1 cellular context compared by ENCODE assay signal in genomic region chr12:98137278-98137677, GRCh38.
TF ChIP-seq lines count a peak whose summit lies in the region.

No MANE protein-coding gene starts in this region.

TF ChIP-seq in WTC11, 78 proteins besides CTCF, POLR2A, EP300 and RAD21 (continued from another document):
- TF ChIP-seq, protein P1, sequence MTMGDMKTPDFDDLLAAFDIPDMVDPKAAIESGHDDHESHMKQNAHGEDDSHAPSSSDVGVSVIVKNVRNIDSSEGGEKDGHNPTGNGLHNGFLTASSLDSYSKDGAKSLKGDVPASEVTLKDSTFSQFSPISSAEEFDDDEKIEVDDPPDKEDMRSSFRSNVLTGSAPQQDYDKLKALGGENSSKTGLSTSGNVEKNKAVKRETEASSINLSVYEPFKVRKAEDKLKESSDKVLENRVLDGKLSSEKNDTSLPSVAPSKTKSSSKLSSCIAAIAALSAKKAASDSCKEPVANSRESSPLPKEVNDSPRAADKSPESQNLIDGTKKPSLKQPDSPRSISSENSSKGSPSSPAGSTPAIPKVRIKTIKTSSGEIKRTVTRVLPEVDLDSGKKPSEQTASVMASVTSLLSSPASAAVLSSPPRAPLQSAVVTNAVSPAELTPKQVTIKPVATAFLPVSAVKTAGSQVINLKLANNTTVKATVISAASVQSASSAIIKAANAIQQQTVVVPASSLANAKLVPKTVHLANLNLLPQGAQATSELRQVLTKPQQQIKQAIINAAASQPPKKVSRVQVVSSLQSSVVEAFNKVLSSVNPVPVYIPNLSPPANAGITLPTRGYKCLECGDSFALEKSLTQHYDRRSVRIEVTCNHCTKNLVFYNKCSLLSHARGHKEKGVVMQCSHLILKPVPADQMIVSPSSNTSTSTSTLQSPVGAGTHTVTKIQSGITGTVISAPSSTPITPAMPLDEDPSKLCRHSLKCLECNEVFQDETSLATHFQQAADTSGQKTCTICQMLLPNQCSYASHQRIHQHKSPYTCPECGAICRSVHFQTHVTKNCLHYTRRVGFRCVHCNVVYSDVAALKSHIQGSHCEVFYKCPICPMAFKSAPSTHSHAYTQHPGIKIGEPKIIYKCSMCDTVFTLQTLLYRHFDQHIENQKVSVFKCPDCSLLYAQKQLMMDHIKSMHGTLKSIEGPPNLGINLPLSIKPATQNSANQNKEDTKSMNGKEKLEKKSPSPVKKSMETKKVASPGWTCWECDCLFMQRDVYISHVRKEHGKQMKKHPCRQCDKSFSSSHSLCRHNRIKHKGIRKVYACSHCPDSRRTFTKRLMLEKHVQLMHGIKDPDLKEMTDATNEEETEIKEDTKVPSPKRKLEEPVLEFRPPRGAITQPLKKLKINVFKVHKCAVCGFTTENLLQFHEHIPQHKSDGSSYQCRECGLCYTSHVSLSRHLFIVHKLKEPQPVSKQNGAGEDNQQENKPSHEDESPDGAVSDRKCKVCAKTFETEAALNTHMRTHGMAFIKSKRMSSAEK (CRISPR knock-in tag; IDR thresholded peaks at IDR 0.05; ENCODE audit: borderline replicate concordance), result no peak
- TF ChIP-seq MXD4 (CRISPR knock-in tag; IDR thresholded peaks at IDR 0.05; ENCODE audit: borderline replicate concordance), result no peak
- TF ChIP-seq, protein P2, sequence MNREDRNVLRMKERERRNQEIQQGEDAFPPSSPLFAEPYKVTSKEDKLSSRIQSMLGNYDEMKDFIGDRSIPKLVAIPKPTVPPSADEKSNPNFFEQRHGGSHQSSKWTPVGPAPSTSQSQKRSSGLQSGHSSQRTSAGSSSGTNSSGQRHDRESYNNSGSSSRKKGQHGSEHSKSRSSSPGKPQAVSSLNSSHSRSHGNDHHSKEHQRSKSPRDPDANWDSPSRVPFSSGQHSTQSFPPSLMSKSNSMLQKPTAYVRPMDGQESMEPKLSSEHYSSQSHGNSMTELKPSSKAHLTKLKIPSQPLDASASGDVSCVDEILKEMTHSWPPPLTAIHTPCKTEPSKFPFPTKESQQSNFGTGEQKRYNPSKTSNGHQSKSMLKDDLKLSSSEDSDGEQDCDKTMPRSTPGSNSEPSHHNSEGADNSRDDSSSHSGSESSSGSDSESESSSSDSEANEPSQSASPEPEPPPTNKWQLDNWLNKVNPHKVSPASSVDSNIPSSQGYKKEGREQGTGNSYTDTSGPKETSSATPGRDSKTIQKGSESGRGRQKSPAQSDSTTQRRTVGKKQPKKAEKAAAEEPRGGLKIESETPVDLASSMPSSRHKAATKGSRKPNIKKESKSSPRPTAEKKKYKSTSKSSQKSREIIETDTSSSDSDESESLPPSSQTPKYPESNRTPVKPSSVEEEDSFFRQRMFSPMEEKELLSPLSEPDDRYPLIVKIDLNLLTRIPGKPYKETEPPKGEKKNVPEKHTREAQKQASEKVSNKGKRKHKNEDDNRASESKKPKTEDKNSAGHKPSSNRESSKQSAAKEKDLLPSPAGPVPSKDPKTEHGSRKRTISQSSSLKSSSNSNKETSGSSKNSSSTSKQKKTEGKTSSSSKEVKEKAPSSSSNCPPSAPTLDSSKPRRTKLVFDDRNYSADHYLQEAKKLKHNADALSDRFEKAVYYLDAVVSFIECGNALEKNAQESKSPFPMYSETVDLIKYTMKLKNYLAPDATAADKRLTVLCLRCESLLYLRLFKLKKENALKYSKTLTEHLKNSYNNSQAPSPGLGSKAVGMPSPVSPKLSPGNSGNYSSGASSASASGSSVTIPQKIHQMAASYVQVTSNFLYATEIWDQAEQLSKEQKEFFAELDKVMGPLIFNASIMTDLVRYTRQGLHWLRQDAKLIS (CRISPR knock-in tag; IDR thresholded peaks at IDR 0.05; ENCODE audit: borderline replicate concordance), result no peak
- TF ChIP-seq, protein P3, sequence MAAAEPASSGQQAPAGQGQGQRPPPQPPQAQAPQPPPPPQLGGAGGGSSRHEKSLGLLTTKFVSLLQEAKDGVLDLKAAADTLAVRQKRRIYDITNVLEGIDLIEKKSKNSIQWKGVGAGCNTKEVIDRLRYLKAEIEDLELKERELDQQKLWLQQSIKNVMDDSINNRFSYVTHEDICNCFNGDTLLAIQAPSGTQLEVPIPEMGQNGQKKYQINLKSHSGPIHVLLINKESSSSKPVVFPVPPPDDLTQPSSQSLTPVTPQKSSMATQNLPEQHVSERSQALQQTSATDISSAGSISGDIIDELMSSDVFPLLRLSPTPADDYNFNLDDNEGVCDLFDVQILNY (CRISPR knock-in tag; IDR thresholded peaks at IDR 0.05), result no peak
- TF ChIP-seq KAT7 (CRISPR knock-in tag; IDR thresholded peaks at IDR 0.05; ENCODE audit: borderline replicate concordance), result no peak
- no peak for TF ChIP-seq FOXJ3 (CRISPR knock-in tag; IDR thresholded peaks at IDR 0.05; ENCODE audit: borderline replicate concordance)
- no peak for TF ChIP-seq SMAD4 (CRISPR knock-in tag; IDR thresholded peaks at IDR 0.05)
